2 cellular contexts compared by ENCODE assay signal in the genomic region with DNA sequence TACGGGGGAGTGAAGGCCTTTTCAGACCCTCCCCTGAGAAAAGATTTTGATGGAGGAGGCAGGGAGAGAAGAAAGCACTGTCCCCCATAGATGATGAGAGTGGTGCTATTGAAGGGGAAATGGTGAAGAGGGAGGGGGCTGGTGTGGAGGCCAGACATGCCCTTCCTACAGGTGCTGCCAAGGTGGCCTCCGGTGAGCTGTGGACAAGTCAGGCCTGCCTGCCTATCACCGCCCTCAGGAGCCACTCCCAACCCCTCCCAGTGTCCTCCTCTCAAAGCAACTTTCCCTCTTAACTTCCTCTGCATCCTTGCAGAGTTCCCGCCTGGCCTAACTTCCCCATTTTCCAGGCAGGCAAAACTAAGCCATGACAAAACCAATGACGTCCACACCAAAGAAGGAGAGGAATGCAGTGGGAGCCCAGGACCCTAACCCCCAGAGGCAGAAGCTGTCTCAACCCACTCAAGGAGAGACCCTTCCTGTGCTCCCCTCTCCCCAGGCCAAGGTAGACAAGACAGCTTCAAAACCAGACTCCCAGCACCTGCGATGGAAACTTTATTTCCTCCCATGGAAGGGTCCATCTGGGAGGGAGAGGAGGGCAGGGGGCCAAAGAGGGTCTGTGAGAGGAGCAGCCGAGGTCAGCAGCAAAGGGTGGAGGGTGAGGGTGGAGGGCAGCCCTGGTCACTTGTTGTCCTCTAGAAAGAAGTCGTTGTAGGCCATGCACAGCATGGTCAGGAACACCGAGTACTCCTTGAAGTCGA.
TF ChIP-seq lines count a peak whose summit lies in the region.

No MANE protein-coding gene starts in this region.

TF ChIP-seq in SK-N-SH, 30 proteins besides CTCF, POLR2A, EP300 and RAD21 (continued from another document):
- TF ChIP-seq CHD2 (IDR thresholded peaks at IDR 0.05; ENCODE audit: low read length, partially characterized antibody) (no peak), NRF1 (IDR thresholded peaks at IDR 0.05; ENCODE audit: low read depth, low read length) (no peak), FOXM1 (IDR thresholded peaks at IDR 0.05; ENCODE audit: low read depth) (no peak), RXRA (IDR thresholded peaks at IDR 0.05; ENCODE audit: borderline replicate concordance, low read depth) (no peak)
- TF ChIP-seq, protein P1, sequence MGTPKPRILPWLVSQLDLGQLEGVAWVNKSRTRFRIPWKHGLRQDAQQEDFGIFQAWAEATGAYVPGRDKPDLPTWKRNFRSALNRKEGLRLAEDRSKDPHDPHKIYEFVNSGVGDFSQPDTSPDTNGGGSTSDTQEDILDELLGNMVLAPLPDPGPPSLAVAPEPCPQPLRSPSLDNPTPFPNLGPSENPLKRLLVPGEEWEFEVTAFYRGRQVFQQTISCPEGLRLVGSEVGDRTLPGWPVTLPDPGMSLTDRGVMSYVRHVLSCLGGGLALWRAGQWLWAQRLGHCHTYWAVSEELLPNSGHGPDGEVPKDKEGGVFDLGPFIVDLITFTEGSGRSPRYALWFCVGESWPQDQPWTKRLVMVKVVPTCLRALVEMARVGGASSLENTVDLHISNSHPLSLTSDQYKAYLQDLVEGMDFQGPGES (IDR thresholded peaks at IDR 0.05; ENCODE audit: low read depth, low read length) = no peak

TF ChIP-seq in SK-N-SH treated with all-trans-retinoic acid at 6 μM for 48 hours, 23 proteins besides CTCF, POLR2A, EP300 and RAD21 (continued from another document):
- TF ChIP-seq, protein P2, sequence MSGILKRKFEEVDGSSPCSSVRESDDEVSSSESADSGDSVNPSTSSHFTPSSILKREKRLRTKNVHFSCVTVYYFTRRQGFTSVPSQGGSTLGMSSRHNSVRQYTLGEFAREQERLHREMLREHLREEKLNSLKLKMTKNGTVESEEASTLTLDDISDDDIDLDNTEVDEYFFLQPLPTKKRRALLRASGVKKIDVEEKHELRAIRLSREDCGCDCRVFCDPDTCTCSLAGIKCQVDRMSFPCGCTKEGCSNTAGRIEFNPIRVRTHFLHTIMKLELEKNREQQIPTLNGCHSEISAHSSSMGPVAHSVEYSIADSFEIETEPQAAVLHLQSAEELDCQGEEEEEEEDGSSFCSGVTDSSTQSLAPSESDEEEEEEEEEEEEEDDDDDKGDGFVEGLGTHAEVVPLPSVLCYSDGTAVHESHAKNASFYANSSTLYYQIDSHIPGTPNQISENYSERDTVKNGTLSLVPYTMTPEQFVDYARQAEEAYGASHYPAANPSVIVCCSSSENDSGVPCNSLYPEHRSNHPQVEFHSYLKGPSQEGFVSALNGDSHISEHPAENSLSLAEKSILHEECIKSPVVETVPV (CRISPR knock-in tag; IDR thresholded peaks at IDR 0.05) = no peak
- TF ChIP-seq, protein P3, sequence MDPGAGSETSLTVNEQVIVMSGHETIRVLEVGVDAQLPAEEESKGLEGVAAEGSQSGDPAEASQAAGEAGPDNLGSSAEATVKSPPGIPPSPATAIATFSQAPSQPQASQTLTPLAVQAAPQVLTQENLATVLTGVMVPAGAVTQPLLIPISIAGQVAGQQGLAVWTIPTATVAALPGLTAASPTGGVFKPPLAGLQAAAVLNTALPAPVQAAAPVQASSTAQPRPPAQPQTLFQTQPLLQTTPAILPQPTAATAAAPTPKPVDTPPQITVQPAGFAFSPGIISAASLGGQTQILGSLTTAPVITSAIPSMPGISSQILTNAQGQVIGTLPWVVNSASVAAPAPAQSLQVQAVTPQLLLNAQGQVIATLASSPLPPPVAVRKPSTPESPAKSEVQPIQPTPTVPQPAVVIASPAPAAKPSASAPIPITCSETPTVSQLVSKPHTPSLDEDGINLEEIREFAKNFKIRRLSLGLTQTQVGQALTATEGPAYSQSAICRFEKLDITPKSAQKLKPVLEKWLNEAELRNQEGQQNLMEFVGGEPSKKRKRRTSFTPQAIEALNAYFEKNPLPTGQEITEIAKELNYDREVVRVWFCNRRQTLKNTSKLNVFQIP (CRISPR knock-in tag; IDR thresholded peaks at IDR 0.05; ENCODE audit: borderline replicate concordance, low read depth) = no peak
- TF ChIP-seq TOX (CRISPR knock-in tag; IDR thresholded peaks at IDR 0.05; ENCODE audit: borderline replicate concordance) = no peak
